29 cellular contexts compared by ENCODE assay signal in genomic region chr10:92851003-92851402, GRCh38.
"Had no signal": no experiment of that assay in that cellular context is flagged by ENCODE, and none has a peak within 500 bp of the region (broad histone marks: within the 10 kb centered on the region; RNA-seq: fewer than 3 reads in every experiment).

No MANE protein-coding gene starts in this region.

- H3K9me3 Mint-ChIP-seq: natural killer cell treated with Interleukin-12 subunit alpha and Interleukin-12 subunit beta and Interleukin-15 and Interleukin-18, amount 100 ng/mL, for 72 hours; stimulated activated effector memory CD8-positive, alpha-beta T cell treated with anti-CD3 and anti-CD28 coated beads, Interleukin-12 subunit alpha, Interleukin-12 subunit beta, amount 100 ng/mL, for 72 hours; stimulated activated naive CD8-positive, alpha-beta T cell treated with anti-CD3 and anti-CD28 coated beads, Interleukin-15, Interleukin-2, amounts not matched to agents 100 ng/mL and 50 ng/mL, for 24 hours had no signal

- H3K4me3 ChIP-seq: ovary, psoas muscle, right lobe of liver, sigmoid colon, stomach, thoracic aorta, thyroid gland, tibial nerve, upper lobe of left lung, vagina had no signal

- H3K9me3 ChIP-seq: neutrophil, ovary, right lobe of liver, sigmoid colon, stomach, thoracic aorta, thyroid gland, upper lobe of left lung, vagina had no signal

- ATAC-seq: natural killer cell treated with Interleukin-12 subunit alpha and Interleukin-12 subunit beta and Interleukin-15 and Interleukin-18, amount 100 ng/mL, for 72 hours; psoas muscle; right cardiac atrium; right lobe of liver; stimulated activated effector memory CD8-positive, alpha-beta T cell treated with anti-CD3 and anti-CD28 coated beads, Interleukin-12 subunit alpha, Interleukin-12 subunit beta, amount 100 ng/mL, for 72 hours; stimulated activated naive B cell treated with anti-CD40 and anti-IgM and Interleukin-4, amounts not matched to agents 10 μg/mL and 1 μg/mL and 100 μg/mL, for 72 hours had no signal

- H3K27me3 Mint-ChIP-seq: progenitor cell of endocrine pancreas; stimulated activated naive B cell treated with anti-CD40 and anti-IgM and Interleukin-4, amounts not matched to agents 10 μg/mL and 1 μg/mL and 100 μg/mL, for 72 hours; stimulated activated naive CD8-positive, alpha-beta T cell treated with anti-CD3 and anti-CD28 coated beads, Interleukin-15, Interleukin-2, amounts not matched to agents 100 ng/mL and 50 ng/mL, for 24 hours had no signal

- H3K27me3 ChIP-seq: neutrophil, ovary, right lobe of liver, sigmoid colon, stomach, thyroid gland, tibial nerve, upper lobe of left lung, vagina had no signal

- H3K4me1 ChIP-seq: parathyroid adenoma had no signal

- DNase-seq: nephron progenitor cell; nucleus accumbens; ovary; posterior cingulate gyrus; psoas muscle; right cardiac atrium; right lobe of liver; sigmoid colon; small intestine; stimulated activated CD4-positive, alpha-beta T cell treated with anti-CD3 and anti-CD28 coated beads, Interleukin-15, amount 100 ng/mL, for 24 hours; stimulated activated CD4-positive, alpha-beta T cell treated with anti-CD3 and anti-CD28 coated beads, Interleukin-2, amount 100 ng/mL, for 24 hours; stimulated activated CD4-positive, alpha-beta T cell treated with anti-CD3 and anti-CD28 coated beads, Interleukin-2, amount 100 ng/mL, for 48 hours; stimulated activated CD4-positive, alpha-beta T cell treated with anti-CD3 and anti-CD28 coated beads, Interleukin-4, amount 100 ng/mL, for 24 hours; stimulated activated naive B cell treated with anti-CD40 and anti-IgM and Interleukin-4, amounts not matched to agents 10 μg/mL and 1 μg/mL and 100 μg/mL, for 72 hours; stimulated activated naive CD4-positive, alpha-beta T cell treated with Interleukin-2 at 50 U/mL for 16 hours; stomach; thyroid gland; trophoblast cell; upper lobe of left lung had no signal

- H3K27ac Mint-ChIP-seq: natural killer cell treated with Interleukin-12 subunit alpha and Interleukin-12 subunit beta and Interleukin-15 and Interleukin-18, amount 100 ng/mL, for 72 hours; nephron progenitor cell; progenitor cell of endocrine pancreas; stimulated activated effector memory CD8-positive, alpha-beta T cell treated with anti-CD3 and anti-CD28 coated beads, Interleukin-12 subunit alpha, Interleukin-12 subunit beta, amount 100 ng/mL, for 72 hours; stimulated activated naive B cell treated with anti-CD40 and anti-IgM and Interleukin-4, amounts not matched to agents 10 μg/mL and 1 μg/mL and 100 μg/mL, for 72 hours; stimulated activated naive CD8-positive, alpha-beta T cell treated with anti-CD3 and anti-CD28 coated beads, Interleukin-15, Interleukin-2, amounts not matched to agents 100 ng/mL and 50 ng/mL, for 24 hours had no signal

- H3K36me3 Mint-ChIP-seq: natural killer cell treated with Interleukin-12 subunit alpha and Interleukin-12 subunit beta and Interleukin-15 and Interleukin-18, amount 100 ng/mL, for 72 hours; stimulated activated effector memory CD8-positive, alpha-beta T cell treated with anti-CD3 and anti-CD28 coated beads, Interleukin-12 subunit alpha, Interleukin-12 subunit beta, amount 100 ng/mL, for 72 hours had no signal

- H3K4me3 Mint-ChIP-seq: natural killer cell treated with Interleukin-12 subunit alpha and Interleukin-12 subunit beta and Interleukin-15 and Interleukin-18, amount 100 ng/mL, for 72 hours; nephron progenitor cell; neural crest cell; stimulated activated effector memory CD8-positive, alpha-beta T cell treated with anti-CD3 and anti-CD28 coated beads, Interleukin-12 subunit alpha, Interleukin-12 subunit beta, amount 100 ng/mL, for 72 hours; stimulated activated naive B cell treated with anti-CD40 and anti-IgM and Interleukin-4, amounts not matched to agents 10 μg/mL and 1 μg/mL and 100 μg/mL, for 72 hours; stimulated activated naive CD8-positive, alpha-beta T cell treated with anti-CD3 and anti-CD28 coated beads, Interleukin-15, Interleukin-2, amounts not matched to agents 100 ng/mL and 50 ng/mL, for 24 hours had no signal

- H3K27ac ChIP-seq: neutrophil, ovary, parathyroid adenoma, psoas muscle, right lobe of liver, sigmoid colon, stomach, thoracic aorta, thyroid gland, tibial nerve, upper lobe of left lung, vagina had no signal

- H3K36me3 ChIP-seq: neutrophil, ovary, right lobe of liver, sigmoid colon, stomach, thoracic aorta, thyroid gland, tibial nerve, upper lobe of left lung, vagina had no signal
